ENCODE assay signal across 8 cellular contexts in the genomic region with DNA sequence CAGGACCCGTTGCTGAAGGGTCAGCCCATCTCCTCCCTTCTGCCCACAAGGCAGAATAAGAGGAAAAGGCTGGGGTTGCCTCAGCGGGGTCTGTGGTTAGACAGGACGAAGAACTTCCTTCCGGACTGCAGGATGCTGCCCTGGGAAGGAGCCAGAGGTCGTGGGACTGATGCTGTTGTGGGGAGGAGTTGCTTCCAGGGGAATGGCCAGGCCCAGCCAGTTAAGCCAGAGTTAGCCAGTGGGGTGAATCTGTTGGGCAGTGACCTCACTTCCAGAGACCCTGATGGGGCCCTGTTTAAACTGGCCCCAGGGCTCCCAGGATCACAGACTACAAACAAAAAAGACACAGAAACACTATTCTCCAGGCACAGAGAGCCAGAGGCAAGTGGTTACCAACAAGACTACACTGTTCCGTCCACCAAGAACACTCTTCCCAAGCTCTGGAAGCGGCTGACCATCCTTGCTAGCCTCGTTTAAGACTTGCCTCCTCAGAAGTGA. TPM values are rescaled to one million over a fixed set of nuclear protein-coding genes. Genes with fewer than 3 reads are reported as not detected.
DNase-seq lines count a peak whose midpoint lies in the region; ATAC-seq and TF ChIP-seq lines count a peak whose summit lies in the region.

No MANE protein-coding gene starts in this region.

- H3K27me3 ChIP-seq in left ventricle myocardium inferior (ENCODE audit: low read depth) (no peaks in the 10 kb centered on the region), transverse colon (no peaks in the 10 kb centered on the region), prostate gland (replicated peaks; ENCODE audit: insufficient read depth) (no peaks in the 10 kb centered on the region)

- no peaks in the 10 kb centered on the region for H3K9me3 ChIP-seq in left ventricle myocardium inferior (replicated peaks)
- no peaks in the 10 kb centered on the region for H3K9me3 ChIP-seq in transverse colon
- no peaks in the 10 kb centered on the region for H3K9me3 ChIP-seq in prostate gland

- 66% methylated on average over 8 of the region's 8 CpGs; no CpG with 5 or more reads in 1 of the 2 donors for WGBS in transverse colon (ENCODE audit: low coverage in 1 of 2), 2 donors
- WGBS in prostate gland, result 67% methylated on average over 8 of the region's 8 CpGs

- H3K27me3 Mint-ChIP-seq in activated naive CD4-positive, alpha-beta T cell treated with anti-CD3 and anti-CD28 coated beads, Interleukin-2, amount 50 U/mL, for 24 hours, result no peaks in the 10 kb centered on the region
- H3K27me3 Mint-ChIP-seq in activated T-helper 2 cell treated with anti-CD3 and anti-CD28 coated beads, Interferon-gamma antibody, Interleukin-2, Interleukin-4, amounts not matched to agents 10 μg/mL and 5 μg/mL and 100 μg/mL, durations not matched to agents 14 hours and 24 hours and 36 hours (ENCODE audit: low read depth), result peaks cover 3% of the 10 kb centered on the region

- no peaks in the 10 kb centered on the region for H3K9me3 Mint-ChIP-seq in activated naive CD4-positive, alpha-beta T cell treated with anti-CD3 and anti-CD28 coated beads, Interleukin-2, amount 50 U/mL, for 24 hours
- no peaks in the 10 kb centered on the region for H3K9me3 Mint-ChIP-seq in activated T-helper 2 cell treated with anti-CD3 and anti-CD28 coated beads, Interferon-gamma antibody, Interleukin-2, Interleukin-4, amounts not matched to agents 10 μg/mL and 5 μg/mL and 100 μg/mL, durations not matched to agents 14 hours and 24 hours and 36 hours

- in situ Hi-C loops in transverse colon (cut with MboI; ENCODE audit: low pct_ligation_motif_present in 1 of 4, low pct_unique_long_range_greater_than_20kb in 1 of 4, low sequenced_read_pairs in 3 of 4), result no loop called here

- no peaks in the 10 kb centered on the region for H3K36me3 ChIP-seq in left ventricle myocardium inferior
- H3K36me3 ChIP-seq in transverse colon, result no peaks in the 10 kb centered on the region
- no peaks in the 10 kb centered on the region for H3K36me3 ChIP-seq in prostate gland

- peak overlapping the region; percentile 34 for H3K4me3 Mint-ChIP-seq in activated naive CD4-positive, alpha-beta T cell treated with anti-CD3 and anti-CD28 coated beads, Interleukin-2, amount 50 U/mL, for 24 hours
- H3K4me3 Mint-ChIP-seq in activated T-helper 2 cell treated with anti-CD3 and anti-CD28 coated beads, Interferon-gamma antibody, Interleukin-2, Interleukin-4, amounts not matched to agents 10 μg/mL and 5 μg/mL and 100 μg/mL, durations not matched to agents 14 hours and 24 hours and 36 hours (ENCODE audit: low read depth), result no peak overlapping the region

- peak overlapping the region; percentile 6 for H3K27ac Mint-ChIP-seq in activated naive CD4-positive, alpha-beta T cell treated with anti-CD3 and anti-CD28 coated beads, Interleukin-2, amount 50 U/mL, for 24 hours
- H3K27ac Mint-ChIP-seq in activated T-helper 2 cell treated with anti-CD3 and anti-CD28 coated beads, Interferon-gamma antibody, Interleukin-2, Interleukin-4, amounts not matched to agents 10 μg/mL and 5 μg/mL and 100 μg/mL, durations not matched to agents 14 hours and 24 hours and 36 hours, result peak overlapping the region; percentile 15

- H3K4me1 Mint-ChIP-seq in activated naive CD4-positive, alpha-beta T cell treated with anti-CD3 and anti-CD28 coated beads, Interleukin-2, amount 50 U/mL, for 24 hours, result peaks cover 61% of the 10 kb centered on the region
- peaks cover 24% of the 10 kb centered on the region for H3K4me1 Mint-ChIP-seq in activated T-helper 2 cell treated with anti-CD3 and anti-CD28 coated beads, Interferon-gamma antibody, Interleukin-2, Interleukin-4, amounts not matched to agents 10 μg/mL and 5 μg/mL and 100 μg/mL, durations not matched to agents 14 hours and 24 hours and 36 hours (ENCODE audit: low read depth)

- no peak for TF ChIP-seq POLR2A in transverse colon (IDR thresholded peaks at IDR 0.05)
- no peak for TF ChIP-seq POLR2A in prostate gland (IDR thresholded peaks at IDR 0.05)

- TF ChIP-seq EP300 in transverse colon (IDR thresholded peaks at IDR 0.05; ENCODE audit: low read depth), result no peak

- no peaks in the 10 kb centered on the region for H3K36me3 Mint-ChIP-seq in activated naive CD4-positive, alpha-beta T cell treated with anti-CD3 and anti-CD28 coated beads, Interleukin-2, amount 50 U/mL, for 24 hours
- H3K36me3 Mint-ChIP-seq in activated T-helper 2 cell treated with anti-CD3 and anti-CD28 coated beads, Interferon-gamma antibody, Interleukin-2, Interleukin-4, amounts not matched to agents 10 μg/mL and 5 μg/mL and 100 μg/mL, durations not matched to agents 14 hours and 24 hours and 36 hours (ENCODE audit: low read depth), result no peaks in the 10 kb centered on the region

- H3K27ac ChIP-seq in left ventricle myocardium inferior (replicated peaks) (peak overlapping the region; percentile 94), transverse colon (peak overlapping the region in 1 of 4 donors; percentile 8), prostate gland (no peak overlapping the region)

- H3K4me1 ChIP-seq in left ventricle myocardium inferior (peaks cover 74% of the 10 kb centered on the region), transverse colon (peaks cover 16 to 27% (median 18%) of the 10 kb centered on the region in 4 donors), prostate gland (replicated peaks) (no peaks in the 10 kb centered on the region)

- no peak for ATAC-seq in activated CD4-positive, CD25-positive, alpha-beta regulatory T cell treated with anti-CD3 and anti-CD28 coated beads, Interleukin-2, amount 50 U/mL, for 24 hours

- intact Hi-C loops in activated T-helper 2 cell treated with anti-CD3 and anti-CD28 coated beads, Interferon-gamma antibody, Interleukin-2, Interleukin-4, amounts not matched to agents 10 μg/mL and 5 μg/mL and 100 μg/mL, durations not matched to agents 14 hours and 24 hours and 36 hours (cut with micrococcal nuclease), result no loop called here
- intact Hi-C loops in left ventricle myocardium inferior (cut with micrococcal nuclease), result no loop called here
- intact Hi-C loops in transverse colon (cut with DNase I; ENCODE audit: low total_unique reads), result no loop called here
- intact Hi-C loops in prostate gland (cut with DNase I), result no loop called here

- no peak for DNase-seq in activated naive CD4-positive, alpha-beta T cell (lab: John Stamatoyannopoulos, UW)
- DNase-seq in activated T-helper 2 cell treated with anti-CD3 and anti-CD28 coated beads, Interferon-gamma antibody, Interleukin-2, Interleukin-4, amounts not matched to agents 10 μg/mL and 5 μg/mL and 100 μg/mL, durations not matched to agents 14 hours and 24 hours and 36 hours (ENCODE audit: low spot score), result no peak
- DNase-seq in left ventricle myocardium inferior (peak; percentile 62), transverse colon (peak; percentile 25), prostate gland (ENCODE audit: low spot score) (no peak), NCI-H774 (lab: John Stamatoyannopoulos, UW) (no peak)

- H3K4me3 ChIP-seq in left ventricle myocardium inferior (no peak overlapping the region), transverse colon (no peak overlapping the region), prostate gland (no peak overlapping the region)

- no peak for TF ChIP-seq CTCF in left ventricle myocardium inferior (IDR thresholded peaks at IDR 0.05; ENCODE audit: borderline replicate concordance)
- TF ChIP-seq CTCF in transverse colon (IDR thresholded peaks at IDR 0.05), result no peak
- TF ChIP-seq CTCF in prostate gland (IDR thresholded peaks at IDR 0.05), result no peak

RNA-seq across cellular contexts. Expression of a gene that starts 13.0 kb away (rescaled TPM):
- total RNA-seq in activated T-helper 2 cell treated with anti-CD3 and anti-CD28 coated beads, Interferon-gamma antibody, Interleukin-2, Interleukin-4, amounts not matched to agents 10 μg/mL and 5 μg/mL and 100 μg/mL, durations not matched to agents 14 hours and 24 hours and 36 hours, result 5.4 and 6.1 TPM in 2 replicates
- total RNA-seq in left ventricle myocardium inferior (2.1 TPM), transverse colon (10 to 100 TPM; 12.1 to 59.1 (median 21.1) TPM), prostate gland (10 to 100 TPM in 1 of 2 donors, 1 to 10 TPM in 1; 8.5 to 24.2 TPM)

RNA-seq across cellular contexts. Expression of a gene that starts 13.1 kb away (rescaled TPM):
- 1.1 TPM in 2 replicates for total RNA-seq in activated T-helper 2 cell treated with anti-CD3 and anti-CD28 coated beads, Interferon-gamma antibody, Interleukin-2, Interleukin-4, amounts not matched to agents 10 μg/mL and 5 μg/mL and 100 μg/mL, durations not matched to agents 14 hours and 24 hours and 36 hours
- total RNA-seq in left ventricle myocardium inferior (2.1 TPM), transverse colon (1 to 10 TPM in 2 of 4 donors, not detected in 2; 1.3 to 1.4 TPM), prostate gland (1 to 10 TPM in 1 of 2 donors, not detected in 1; 7.0 TPM)

RNA-seq across cellular contexts. Expression of a gene that starts 13.2 kb away (rescaled TPM):
- total RNA-seq in activated T-helper 2 cell treated with anti-CD3 and anti-CD28 coated beads, Interferon-gamma antibody, Interleukin-2, Interleukin-4, amounts not matched to agents 10 μg/mL and 5 μg/mL and 100 μg/mL, durations not matched to agents 14 hours and 24 hours and 36 hours, result 42.5 and 45.0 TPM in 2 replicates
- total RNA-seq in left ventricle myocardium inferior, result 10.0 TPM
- 10 to 100 TPM; 40.0 to 62.8 (median 53.0) TPM for total RNA-seq in transverse colon
- total RNA-seq in prostate gland, result 100 to 1,000 TPM; 144 to 243 TPM

RNA-seq across cellular contexts. Expression of a gene that starts 45.0 kb away (rescaled TPM):
- 48.9 and 54.3 TPM in 2 replicates for total RNA-seq in activated T-helper 2 cell treated with anti-CD3 and anti-CD28 coated beads, Interferon-gamma antibody, Interleukin-2, Interleukin-4, amounts not matched to agents 10 μg/mL and 5 μg/mL and 100 μg/mL, durations not matched to agents 14 hours and 24 hours and 36 hours
- total RNA-seq in left ventricle myocardium inferior (44.9 TPM), transverse colon (100 to 1,000 TPM in 3 of 4 donors, 10 to 100 TPM in 1; 94.8 to 140 (median 117) TPM), prostate gland (100 to 1,000 TPM in 1 of 2 donors, 10 to 100 TPM in 1; 78.3 to 248 TPM)

RNA-seq across cellular contexts. Expression of a gene that starts 57.4 kb away (rescaled TPM):
- 179 and 195 TPM in 2 replicates for total RNA-seq in activated T-helper 2 cell treated with anti-CD3 and anti-CD28 coated beads, Interferon-gamma antibody, Interleukin-2, Interleukin-4, amounts not matched to agents 10 μg/mL and 5 μg/mL and 100 μg/mL, durations not matched to agents 14 hours and 24 hours and 36 hours
- total RNA-seq in left ventricle myocardium inferior (40.4 TPM), transverse colon (100 to 1,000 TPM in 3 of 4 donors, 10 to 100 TPM in 1; 85.2 to 218 (median 174) TPM), prostate gland (10 to 100 TPM; 85.8 to 98.0 TPM)

Comparison
In these comparisons a context has a peak if more than half of its experiments do, and no peak if none do; other contexts are left out.
1. DNase-seq: peak in left ventricle myocardium inferior (single experiment) and transverse colon (single experiment); none in activated naive CD4-positive, alpha-beta T cell (0 of 4), activated T-helper 2 cell treated with anti-CD3 and anti-CD28 coated beads, Interferon-gamma antibody, Interleukin-2, Interleukin-4, amounts not matched to agents 10 μg/mL and 5 μg/mL and 100 μg/mL, durations not matched to agents 14 hours and 24 hours and 36 hours (single experiment), prostate gland (single experiment) and NCI-H774 (single experiment).